ENCODE assay signal across 1 cellular context in genomic region chr9:136531186-136531903, GRCh38.
TF ChIP-seq lines count a peak whose summit lies in the region.

No MANE protein-coding gene starts in this region.

TF ChIP-seq in endothelial cell of umbilical vein, 7 proteins besides CTCF, POLR2A, EP300 and RAD21:
- TF ChIP-seq MYC (IDR thresholded peaks at IDR 0.05; ENCODE audit: low read depth, low read length) (no peak), GATA2 (IDR thresholded peaks at IDR 0.05; ENCODE audit: insufficient read depth, insufficient read length, low read depth, low read length) (no peak), POLR2AphosphoS5 (IDR thresholded peaks at IDR 0.05; ENCODE audit: insufficient read depth, low read depth, low read length) (no peak), JUN (IDR thresholded peaks at IDR 0.05; ENCODE audit: borderline replicate concordance, insufficient read depth, insufficient read length, low read depth) (no peak), EZH2 (IDR thresholded peaks at IDR 0.05; ENCODE audit: borderline replicate concordance, low read depth, low read length, severe bottlenecking) (no peak), FOS (IDR thresholded peaks at IDR 0.05; ENCODE audit: borderline replicate concordance, insufficient read depth, low read length) (no peak)
- TF ChIP-seq, protein P1, sequence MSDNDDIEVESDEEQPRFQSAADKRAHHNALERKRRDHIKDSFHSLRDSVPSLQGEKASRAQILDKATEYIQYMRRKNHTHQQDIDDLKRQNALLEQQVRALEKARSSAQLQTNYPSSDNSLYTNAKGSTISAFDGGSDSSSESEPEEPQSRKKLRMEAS (IDR thresholded peaks at IDR 0.05; ENCODE audit: insufficient read depth, insufficient read length), result no peak
